In genomic region chr17:66468241-66469087, GRCh38 we compare ENCODE assay signal across 1 cellular context.
A peak's percentile ranks its signal among the peaks of the same experiment; 100 is the strongest.
TF ChIP-seq lines count a peak whose summit lies in the region.

No MANE protein-coding gene starts in this region.

TF ChIP-seq in K562, 482 proteins besides CTCF, POLR2A, EP300 and RAD21 (continued from another document and continues in another):
- TF ChIP-seq, protein P1, sequence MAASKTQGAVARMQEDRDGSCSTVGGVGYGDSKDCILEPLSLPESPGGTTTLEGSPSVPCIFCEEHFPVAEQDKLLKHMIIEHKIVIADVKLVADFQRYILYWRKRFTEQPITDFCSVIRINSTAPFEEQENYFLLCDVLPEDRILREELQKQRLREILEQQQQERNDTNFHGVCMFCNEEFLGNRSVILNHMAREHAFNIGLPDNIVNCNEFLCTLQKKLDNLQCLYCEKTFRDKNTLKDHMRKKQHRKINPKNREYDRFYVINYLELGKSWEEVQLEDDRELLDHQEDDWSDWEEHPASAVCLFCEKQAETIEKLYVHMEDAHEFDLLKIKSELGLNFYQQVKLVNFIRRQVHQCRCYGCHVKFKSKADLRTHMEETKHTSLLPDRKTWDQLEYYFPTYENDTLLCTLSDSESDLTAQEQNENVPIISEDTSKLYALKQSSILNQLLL (CRISPR knock-in tag; IDR thresholded peaks at IDR 0.05; ENCODE audit: borderline replicate concordance): no peak
- TF ChIP-seq STAT5A (IDR thresholded peaks at IDR 0.05; ENCODE audit: borderline replicate concordance, low read length): peak; percentile 74; the same call in 1 of the 2 replicates
- no peak for TF ChIP-seq ZBTB1 (CRISPR knock-in tag; IDR thresholded peaks at IDR 0.05; ENCODE audit: borderline replicate concordance, low read depth)
- no peak for TF ChIP-seq ZNF445 (CRISPR knock-in tag; IDR thresholded peaks at IDR 0.05; ENCODE audit: low read depth)
- no peak for TF ChIP-seq SRSF3 (IDR thresholded peaks at IDR 0.05; ENCODE audit: insufficient read depth, low read length)
- no peak for TF ChIP-seq THRB (CRISPR knock-in tag; conservative IDR thresholded peaks at IDR 0.05)
- TF ChIP-seq E2F5 (CRISPR knock-in tag; IDR thresholded peaks at IDR 0.05): no peak
- no peak for TF ChIP-seq TSC22D4 (tag; IDR thresholded peaks at IDR 0.05)
- TF ChIP-seq ELF1 (tag; IDR thresholded peaks at IDR 0.05): no peak
- peak; percentile 70 for TF ChIP-seq ZNF766 (CRISPR knock-in tag; conservative IDR thresholded peaks at IDR 0.05)
- no peak for TF ChIP-seq REST (CRISPR knock-in tag; IDR thresholded peaks at IDR 0.05; ENCODE audit: low read depth)
- no peak for TF ChIP-seq TCF7 (IDR thresholded peaks at IDR 0.05; ENCODE audit: borderline replicate concordance)
- no peak for TF ChIP-seq ILK (tag; IDR thresholded peaks at IDR 0.05; ENCODE audit: borderline replicate concordance, low read depth)
- TF ChIP-seq SP1 (CRISPR knock-in tag; IDR thresholded peaks at IDR 0.05): 0 out of 2 replicates have a peak, but pooled peaks have one; percentile 16
- no peak for TF ChIP-seq BMI1 (IDR thresholded peaks at IDR 0.05; ENCODE audit: low read length)
- TF ChIP-seq YY1 (IDR thresholded peaks at IDR 0.05; ENCODE audit: borderline replicate concordance in 1 of 3, control insufficient read depth in 1 of 3, extremely low read depth in 1 of 3, insufficient read depth in 3 of 3, insufficient read length in 1 of 3, insufficient replicate concordance in 2 of 3, low read depth in 1 of 3, low read length in 2 of 3): no peak
- no peak; the same call in 1 of the 2 replicates for TF ChIP-seq FOXP1 (CRISPR knock-in tag; IDR thresholded peaks at IDR 0.05)
- no peak for TF ChIP-seq SREBF1 (IDR thresholded peaks at IDR 0.05; ENCODE audit: borderline replicate concordance, low read depth, low read length)
- TF ChIP-seq ZNF778 (CRISPR knock-in tag; IDR thresholded peaks at IDR 0.05): no peak
- no peak; the same call in 1 of the 2 replicates for TF ChIP-seq GABPA (tag; conservative IDR thresholded peaks at IDR 0.05; ENCODE audit: low read depth)
- no peak for TF ChIP-seq MXI1 (IDR thresholded peaks at IDR 0.05; ENCODE audit: low read depth, low read length)
- TF ChIP-seq KLF6 (CRISPR knock-in tag; IDR thresholded peaks at IDR 0.05; ENCODE audit: borderline replicate concordance): no peak
- TF ChIP-seq SRF (CRISPR knock-in tag; IDR thresholded peaks at IDR 0.05): no peak; a peak in 1 of 4 replicates
- no peak for TF ChIP-seq ZNF449 (CRISPR knock-in tag; IDR thresholded peaks at IDR 0.05)
- TF ChIP-seq ZNF197 (CRISPR knock-in tag; IDR thresholded peaks at IDR 0.05; ENCODE audit: low read depth): no peak
- TF ChIP-seq, protein P2, sequence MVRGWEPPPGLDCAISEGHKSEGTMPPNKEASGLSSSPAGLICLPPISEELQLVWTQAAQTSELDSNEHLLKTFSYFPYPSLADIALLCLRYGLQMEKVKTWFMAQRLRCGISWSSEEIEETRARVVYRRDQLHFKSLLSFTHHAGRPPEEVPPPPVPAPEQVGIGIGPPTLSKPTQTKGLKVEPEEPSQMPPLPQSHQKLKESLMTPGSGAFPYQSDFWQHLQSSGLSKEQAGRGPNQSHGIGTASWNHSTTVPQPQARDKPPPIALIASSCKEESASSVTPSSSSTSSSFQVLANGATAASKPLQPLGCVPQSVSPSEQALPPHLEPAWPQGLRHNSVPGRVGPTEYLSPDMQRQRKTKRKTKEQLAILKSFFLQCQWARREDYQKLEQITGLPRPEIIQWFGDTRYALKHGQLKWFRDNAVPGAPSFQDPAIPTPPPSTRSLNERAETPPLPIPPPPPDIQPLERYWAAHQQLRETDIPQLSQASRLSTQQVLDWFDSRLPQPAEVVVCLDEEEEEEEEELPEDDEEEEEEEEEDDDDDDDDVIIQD (CRISPR knock-in tag; IDR thresholded peaks at IDR 0.05): no peak
- TF ChIP-seq HIVEP1 (CRISPR knock-in tag; IDR thresholded peaks at IDR 0.05): no peak
- no peak for TF ChIP-seq ID3 (CRISPR knock-in tag; IDR thresholded peaks at IDR 0.05)
- TF ChIP-seq ID3 (tag; IDR thresholded peaks at IDR 0.05): no peak
- TF ChIP-seq MYC (IDR thresholded peaks at IDR 0.05; ENCODE audit: low read depth, low read length): no peak
- no peak for TF ChIP-seq MYC (CRISPR knock-in tag; IDR thresholded peaks at IDR 0.05; ENCODE audit: borderline replicate concordance, low read depth)
- no peak for TF ChIP-seq CREB5 (CRISPR knock-in tag; IDR thresholded peaks at IDR 0.05)
- no peak for TF ChIP-seq SREBF2 (CRISPR knock-in tag; IDR thresholded peaks at IDR 0.05)
- TF ChIP-seq ERF (CRISPR knock-in tag; IDR thresholded peaks at IDR 0.05): no peak
- no peak for TF ChIP-seq TAF15 (IDR thresholded peaks at IDR 0.05; ENCODE audit: low read depth, low read length)
- no peak for TF ChIP-seq SAFB (IDR thresholded peaks at IDR 0.05; ENCODE audit: borderline replicate concordance, low read depth, low read length)
- TF ChIP-seq SMAD1 (IDR thresholded peaks at IDR 0.05; ENCODE audit: low read depth, low read length, partially characterized antibody): no peak
- no peak; the same call in 1 of the 2 replicates for TF ChIP-seq NFRKB (IDR thresholded peaks at IDR 0.05; ENCODE audit: low read depth)
- TF ChIP-seq DNMT1 (IDR thresholded peaks at IDR 0.05): no peak
- TF ChIP-seq, protein P3, sequence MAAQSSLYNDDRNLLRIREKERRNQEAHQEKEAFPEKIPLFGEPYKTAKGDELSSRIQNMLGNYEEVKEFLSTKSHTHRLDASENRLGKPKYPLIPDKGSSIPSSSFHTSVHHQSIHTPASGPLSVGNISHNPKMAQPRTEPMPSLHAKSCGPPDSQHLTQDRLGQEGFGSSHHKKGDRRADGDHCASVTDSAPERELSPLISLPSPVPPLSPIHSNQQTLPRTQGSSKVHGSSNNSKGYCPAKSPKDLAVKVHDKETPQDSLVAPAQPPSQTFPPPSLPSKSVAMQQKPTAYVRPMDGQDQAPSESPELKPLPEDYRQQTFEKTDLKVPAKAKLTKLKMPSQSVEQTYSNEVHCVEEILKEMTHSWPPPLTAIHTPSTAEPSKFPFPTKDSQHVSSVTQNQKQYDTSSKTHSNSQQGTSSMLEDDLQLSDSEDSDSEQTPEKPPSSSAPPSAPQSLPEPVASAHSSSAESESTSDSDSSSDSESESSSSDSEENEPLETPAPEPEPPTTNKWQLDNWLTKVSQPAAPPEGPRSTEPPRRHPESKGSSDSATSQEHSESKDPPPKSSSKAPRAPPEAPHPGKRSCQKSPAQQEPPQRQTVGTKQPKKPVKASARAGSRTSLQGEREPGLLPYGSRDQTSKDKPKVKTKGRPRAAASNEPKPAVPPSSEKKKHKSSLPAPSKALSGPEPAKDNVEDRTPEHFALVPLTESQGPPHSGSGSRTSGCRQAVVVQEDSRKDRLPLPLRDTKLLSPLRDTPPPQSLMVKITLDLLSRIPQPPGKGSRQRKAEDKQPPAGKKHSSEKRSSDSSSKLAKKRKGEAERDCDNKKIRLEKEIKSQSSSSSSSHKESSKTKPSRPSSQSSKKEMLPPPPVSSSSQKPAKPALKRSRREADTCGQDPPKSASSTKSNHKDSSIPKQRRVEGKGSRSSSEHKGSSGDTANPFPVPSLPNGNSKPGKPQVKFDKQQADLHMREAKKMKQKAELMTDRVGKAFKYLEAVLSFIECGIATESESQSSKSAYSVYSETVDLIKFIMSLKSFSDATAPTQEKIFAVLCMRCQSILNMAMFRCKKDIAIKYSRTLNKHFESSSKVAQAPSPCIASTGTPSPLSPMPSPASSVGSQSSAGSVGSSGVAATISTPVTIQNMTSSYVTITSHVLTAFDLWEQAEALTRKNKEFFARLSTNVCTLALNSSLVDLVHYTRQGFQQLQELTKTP (IDR thresholded peaks at IDR 0.05; ENCODE audit: low read depth in 1 of 2, partially characterized antibody in 2 of 2): no peak
- no peak for TF ChIP-seq STAT5B (CRISPR knock-in tag; IDR thresholded peaks at IDR 0.05)
- TF ChIP-seq HBP1 (CRISPR knock-in tag; IDR thresholded peaks at IDR 0.05): no peak
- peak; percentile 53 for TF ChIP-seq CXXC5 (CRISPR knock-in tag; IDR thresholded peaks at IDR 0.05)
- TF ChIP-seq ZNF764 (CRISPR knock-in tag; IDR thresholded peaks at IDR 0.05; ENCODE audit: low read depth): no peak
- no peak for TF ChIP-seq BRD4 (IDR thresholded peaks at IDR 0.05)
- TF ChIP-seq TEAD4 (IDR thresholded peaks at IDR 0.05; ENCODE audit: low read length): peak; percentile 88
- no peak for TF ChIP-seq TEAD4 (CRISPR knock-in tag; IDR thresholded peaks at IDR 0.05; ENCODE audit: borderline replicate concordance)
- no peak for TF ChIP-seq ZFX (CRISPR knock-in tag; IDR thresholded peaks at IDR 0.05)
- TF ChIP-seq EP400 (IDR thresholded peaks at IDR 0.05): peak; percentile 56
